Comparison of ENCODE assay signal across 21 cellular contexts in the genomic region with DNA sequence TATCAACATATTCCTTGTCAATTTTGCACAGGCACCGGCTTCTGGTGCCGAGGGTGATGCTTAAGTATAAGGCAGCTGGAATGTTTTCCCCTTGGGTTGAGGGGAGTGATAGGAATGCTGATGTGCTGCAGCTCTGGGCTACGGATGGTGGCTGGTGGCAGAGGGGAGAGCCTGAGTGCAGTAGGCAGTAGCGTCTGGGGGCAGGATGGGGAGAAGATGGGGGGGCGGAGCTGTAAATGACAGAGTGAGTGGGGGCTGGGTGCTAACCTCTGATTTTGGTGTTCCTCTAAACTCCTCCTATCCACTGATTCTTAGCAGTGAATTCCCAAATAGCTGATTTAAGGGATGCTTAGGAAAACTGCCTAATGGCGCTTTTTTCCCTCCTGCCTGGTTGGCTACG. TPM values are rescaled to one million over a fixed set of nuclear protein-coding genes. Genes with fewer than 3 reads are reported as not detected.
"Had no signal": no experiment of that assay in that cellular context is flagged by ENCODE, and none has a peak within 500 bp of the region (broad histone marks: within the 10 kb centered on the region; RNA-seq: fewer than 3 reads in every experiment).

No MANE protein-coding gene starts in this region.

- H3K4me1 ChIP-seq: sigmoid colon, stomach, transverse colon had no signal

- H3K4me3 Mint-ChIP-seq: dendritic cell treated with granulocyte-macrophage colony-stimulating factor and Interleukin-4, amounts not matched to agents 40 ng/mL and 50 ng/mL, for 4 days; naive thymus-derived CD4-positive, alpha-beta T cell had no signal

- H3K4me3 ChIP-seq: lung, ovary, right atrium auricular region, sigmoid colon, skin epidermis, stomach, thoracic aorta, transverse colon had no signal

- H3K36me3 Mint-ChIP-seq: naive thymus-derived CD4-positive, alpha-beta T cell had no signal

- H3K27me3 ChIP-seq: ovary, right atrium auricular region, sigmoid colon, transverse colon had no signal

- H3K27ac Mint-ChIP-seq: dendritic cell treated with granulocyte-macrophage colony-stimulating factor and Interleukin-4, amounts not matched to agents 40 ng/mL and 50 ng/mL, for 4 days; naive thymus-derived CD4-positive, alpha-beta T cell had no signal

- H3K4me1 Mint-ChIP-seq: naive thymus-derived CD4-positive, alpha-beta T cell had no signal

- H3K27ac ChIP-seq: ovary, right atrium auricular region, sigmoid colon, skin epidermis, stomach, thoracic aorta, transverse colon had no signal

- DNase-seq: cerebellar nuclear complex; erythroblast; foreskin melanocyte; kidney; left cardiac atrium; left ventricle myocardium superior; naive thymus-derived CD4-positive, alpha-beta T cell; ovary; sigmoid colon; stimulated activated CD4-positive, alpha-beta T cell treated with anti-CD3 and anti-CD28 coated beads, Interleukin-2, amount 100 ng/mL, for 24 hours; stimulated activated naive CD4-positive, alpha-beta T cell; stomach; transverse colon had no signal

- H3K9me3 ChIP-seq: ovary, thoracic aorta, transverse colon had no signal

- H3K36me3 ChIP-seq: ovary, right atrium auricular region, sigmoid colon, stomach, thoracic aorta, transverse colon had no signal

- FAIRE-seq: colon, endothelial cell of umbilical vein, kidney had no signal

- ATAC-seq: left cardiac atrium; left ventricle myocardium superior; naive thymus-derived CD4-positive, alpha-beta T cell had no signal

RNA-seq across cellular contexts. Expression of a gene that starts 20.8 kb away (rescaled TPM):
- total RNA-seq: mononuclear cell had no signal
- polyA plus RNA-seq: naive thymus-derived CD4-positive, alpha-beta T cell had no signal
